ENCODE assay signal across 11 cellular contexts in the genomic region with DNA sequence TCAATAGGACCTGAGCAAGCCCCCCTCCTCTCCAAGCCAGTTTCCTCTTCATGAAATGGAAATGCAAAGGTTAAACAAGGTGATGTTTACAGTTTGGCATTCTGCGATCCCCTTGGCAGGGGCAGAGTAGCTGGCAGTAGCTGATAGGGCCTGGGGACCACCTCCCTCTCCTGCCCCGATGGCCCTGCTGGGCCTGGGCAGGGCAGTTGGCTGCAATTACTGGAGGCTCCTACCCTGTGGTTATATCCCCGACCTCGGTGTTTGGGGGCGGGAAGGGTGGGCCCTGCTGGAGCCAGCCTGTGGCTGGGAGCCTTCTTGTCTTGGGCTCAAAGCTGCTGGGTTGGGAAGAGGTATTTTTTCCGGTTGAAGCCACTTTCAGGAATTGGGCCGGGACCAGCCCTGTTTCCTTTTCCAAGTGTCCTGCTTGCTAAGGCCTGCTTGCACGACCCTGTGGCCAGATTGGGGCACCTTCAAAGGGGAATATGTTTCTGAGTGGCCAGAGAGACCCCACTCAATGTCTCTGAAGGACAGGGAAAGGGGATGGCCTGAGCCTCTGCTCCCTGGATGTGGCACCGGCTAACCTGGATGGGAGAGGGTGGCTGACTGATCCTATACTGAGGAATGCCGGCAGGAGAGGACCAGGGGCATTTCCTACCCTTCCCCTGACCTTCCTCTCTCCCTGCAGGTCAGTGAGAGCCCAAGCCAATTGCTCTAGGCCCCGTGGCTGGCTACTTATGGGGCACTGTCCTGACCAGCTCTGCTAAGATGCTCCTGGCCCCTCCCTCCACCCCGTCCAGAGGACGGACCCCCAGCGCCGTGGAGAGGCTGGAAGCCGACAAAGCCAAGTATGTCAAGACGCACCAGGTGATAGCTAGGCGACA. TPM values are rescaled to one million over a fixed set of nuclear protein-coding genes. Genes with fewer than 3 reads are reported as not detected.
DNase-seq lines count a peak whose midpoint lies in the region; ATAC-seq, FAIRE-seq and TF ChIP-seq lines count a peak whose summit lies in the region.
"Had no signal": no experiment of that assay in that cellular context is flagged by ENCODE, and none has a peak within 500 bp of the region (broad histone marks: within the 10 kb centered on the region; RNA-seq: fewer than 3 reads in every experiment).

No MANE protein-coding gene starts in this region.

- H3K27me3 Mint-ChIP-seq in activated CD8-positive, alpha-beta T cell treated with anti-CD3 and anti-CD28 coated beads, Interleukin-2, amount 10 ng/mL, durations not matched to agents 7 days and 5 days (ENCODE audit: low read depth): peaks cover 33% of the 10 kb centered on the region

- TF ChIP-seq CTCF in brain microvascular endothelial cell (IDR thresholded peaks at IDR 0.05; ENCODE audit: low read depth, low read length, missing control alignments): no peak
- TF ChIP-seq CTCF in keratinocyte (optimal IDR thresholded peaks at IDR 0.05 in 1 of 3, IDR thresholded peaks at IDR 0.05 in 1 of 3, conservative IDR thresholded peaks at IDR 0.05 in 1 of 3; ENCODE audit: extremely low read depth in 1 of 3, insufficient read depth in 2 of 3, low read length in 3 of 3): no peak

- H3K9me3 ChIP-seq in keratinocyte (ENCODE audit: control insufficient read depth, low read depth, low read length) (no peaks in the 10 kb centered on the region), skeletal muscle tissue (ENCODE audit: control insufficient read depth in 3 of 3, low read length in 3 of 3) (no peaks in the 10 kb centered on the region)

- no peak overlapping the region for H3K27ac Mint-ChIP-seq in activated CD8-positive, alpha-beta T cell treated with anti-CD3 and anti-CD28 coated beads, Interleukin-2, amount 10 ng/mL, durations not matched to agents 7 days and 5 days
- H3K27ac Mint-ChIP-seq: activated naive CD4-positive, alpha-beta T cell treated with anti-CD3 and anti-CD28 coated beads, Interleukin-2, amount 10 ng/mL, durations not matched to agents 7 days and 5 days; T-helper 2 cell treated with Interferon-gamma antibody and Interleukin-4, amounts not matched to agents 5 μg/mL and 100 μg/mL, for 36 hours had no signal

- no peaks in the 10 kb centered on the region for H3K79me2 ChIP-seq in keratinocyte (ENCODE audit: control insufficient read depth, insufficient read depth, low read length)

- H3K27me3 ChIP-seq in H7 (ENCODE audit: control insufficient read depth, insufficient read depth, low read length) (peaks cover 64% of the 10 kb centered on the region), brain microvascular endothelial cell (replicated peaks) (peaks cover 2% of the 10 kb centered on the region), keratinocyte (ENCODE audit: control insufficient read depth, extremely low read depth, insufficient read depth, low read length) (peaks cover 13% of the 10 kb centered on the region), skeletal muscle tissue (ENCODE audit: control insufficient read depth in 3 of 3, insufficient read depth in 3 of 3, low read length in 3 of 3) (peaks cover under 1 to 9% (median 5%) of the 10 kb centered on the region in 3 donors)

- H3K4me1 Mint-ChIP-seq in activated CD8-positive, alpha-beta T cell treated with anti-CD3 and anti-CD28 coated beads, Interleukin-2, amount 10 ng/mL, durations not matched to agents 7 days and 5 days (ENCODE audit: low read depth): peaks cover 19% of the 10 kb centered on the region

- no peak overlapping the region for H3K27ac ChIP-seq in brain microvascular endothelial cell
- no peak overlapping the region for H3K27ac ChIP-seq in keratinocyte (ENCODE audit: control insufficient read depth, insufficient read depth, low read length)
- peak overlapping the region; percentile 60 for H3K27ac ChIP-seq in skeletal muscle tissue (ENCODE audit: low read depth, low read length)

- FAIRE-seq in keratinocyte (lab: Jason Lieb, UNC): no peak

- H3K9ac ChIP-seq in keratinocyte (ENCODE audit: control insufficient read depth, extremely low read depth, insufficient read depth, low read length) (no peak overlapping the region), skeletal muscle tissue (ENCODE audit: low read depth in 1 of 3, low read length in 3 of 3) (peak overlapping the region; percentile 57 to 83 (median 75))

- H3K4me3 Mint-ChIP-seq in activated CD8-positive, alpha-beta T cell treated with anti-CD3 and anti-CD28 coated beads, Interleukin-2, amount 10 ng/mL, durations not matched to agents 7 days and 5 days: no peak overlapping the region
- H3K4me3 Mint-ChIP-seq: activated naive CD4-positive, alpha-beta T cell treated with anti-CD3 and anti-CD28 coated beads, Interleukin-2, amount 10 ng/mL, durations not matched to agents 7 days and 5 days; T-helper 2 cell treated with Interferon-gamma antibody and Interleukin-4, amounts not matched to agents 5 μg/mL and 100 μg/mL, for 36 hours had no signal

- H3K4me1 ChIP-seq in keratinocyte (ENCODE audit: control insufficient read depth, extremely low read depth, insufficient read depth, low read length) (peaks cover 20% of the 10 kb centered on the region), skeletal muscle tissue (ENCODE audit: control insufficient read depth in 3 of 3, insufficient read depth in 3 of 3, low read length in 3 of 3) (peaks cover 19 to 52% (median 38%) of the 10 kb centered on the region in 3 donors)

- H3K9me1 ChIP-seq in keratinocyte (ENCODE audit: control insufficient read depth, extremely low read depth, insufficient read depth, low read length): no peaks in the 10 kb centered on the region

- no peak overlapping the region for H3K4me2 ChIP-seq in keratinocyte (ENCODE audit: control insufficient read depth, extremely low read depth, insufficient read depth, low read depth, low read length)

- H3K36me3 ChIP-seq in H7 (replicated peaks; ENCODE audit: control insufficient read depth, insufficient read depth, low read length) (no peaks in the 10 kb centered on the region), brain microvascular endothelial cell (replicated peaks) (no peaks in the 10 kb centered on the region), keratinocyte (ENCODE audit: control insufficient read depth in 2 of 2, extremely low read depth in 1 of 2, insufficient read depth in 2 of 2, low read length in 2 of 2) (no peaks in the 10 kb centered on the region), skeletal muscle tissue (ENCODE audit: control insufficient read depth in 3 of 3, insufficient read depth in 3 of 3, low read length in 3 of 3) (no peaks in the 10 kb centered on the region)

- peak overlapping the region; percentile 48 for H3K4me3 ChIP-seq in H7 (ENCODE audit: insufficient read depth, low read depth, low read length)
- peak overlapping the region; percentile 46 for H3K4me3 ChIP-seq in brain microvascular endothelial cell (ENCODE audit: low read depth, low read length)
- H3K4me3 ChIP-seq in keratinocyte (ENCODE audit: control insufficient read depth in 2 of 3, extremely low read depth in 1 of 3, insufficient read depth in 2 of 3, low read depth in 1 of 3, low read length in 3 of 3): no peak overlapping the region
- peak overlapping the region; percentile 56 to 81 (median 77) for H3K4me3 ChIP-seq in skeletal muscle tissue (ENCODE audit: low read length in 3 of 3)

- DNase-seq in H7 (peak; percentile 76), brain microvascular endothelial cell (no peak), keratinocyte (ENCODE audit: low read depth, low spot score) (no peak), SW 1271 (lab: John Stamatoyannopoulos, UW) (no peak), hippocampal formation (lab: John Stamatoyannopoulos, UW) (no peak), NOMO-1 treated with DMSO at 0.1 percent for 48 hours (lab: John Stamatoyannopoulos, UW; ENCODE audit: unreplicated experiment) (no peak)
- DNase-seq in activated CD8-positive, alpha-beta T cell treated with anti-CD3 and anti-CD28 coated beads, Interleukin-2, amount 10 ng/mL, durations not matched to agents 7 days and 5 days: no peak

- no peaks in the 10 kb centered on the region for H3K9me3 Mint-ChIP-seq in activated CD8-positive, alpha-beta T cell treated with anti-CD3 and anti-CD28 coated beads, Interleukin-2, amount 10 ng/mL, durations not matched to agents 7 days and 5 days (ENCODE audit: insufficient read depth)
- H3K9me3 Mint-ChIP-seq: activated naive CD4-positive, alpha-beta T cell treated with anti-CD3 and anti-CD28 coated beads, Interleukin-2, amount 10 ng/mL, durations not matched to agents 7 days and 5 days; T-helper 2 cell treated with Interferon-gamma antibody and Interleukin-4, amounts not matched to agents 5 μg/mL and 100 μg/mL, for 36 hours had no signal

- no peaks in the 10 kb centered on the region for H3K36me3 Mint-ChIP-seq in activated CD8-positive, alpha-beta T cell treated with anti-CD3 and anti-CD28 coated beads, Interleukin-2, amount 10 ng/mL, durations not matched to agents 7 days and 5 days (ENCODE audit: low read depth)
- H3K36me3 Mint-ChIP-seq: activated naive CD4-positive, alpha-beta T cell treated with anti-CD3 and anti-CD28 coated beads, Interleukin-2, amount 10 ng/mL, durations not matched to agents 7 days and 5 days had no signal

- peak overlapping the region; percentile 56 for H2AFZ ChIP-seq in keratinocyte (ENCODE audit: control insufficient read depth, low read length)

- in situ Hi-C loops in brain microvascular endothelial cell (cut with HindIII; ENCODE audit: low pct_ligation_motif_present, low sequenced_read_pairs): no loop called here

- dilution Hi-C loops in keratinocyte (cut with MboI; ENCODE audit: extremely low pct_ligation_motif_present, low sequenced_read_pairs): no loop called here

- no peaks in the 10 kb centered on the region for H4K20me1 ChIP-seq in keratinocyte (ENCODE audit: control insufficient read depth, extremely low read depth, insufficient read depth, low read length)

- no peak for ATAC-seq in activated CD8-positive, alpha-beta T cell treated with anti-CD3 and anti-CD28 coated beads, Interleukin-2, amount 10 ng/mL, durations not matched to agents 7 days and 5 days

- CTCF ChIA-PET in activated CD8-positive, alpha-beta T cell treated with anti-CD3 and anti-CD28 coated beads, Interleukin-2, amount 10 ng/mL, durations not matched to agents 7 days and 5 days (lab: Charles Lee): interaction anchor here (0.9 to 1.8 kb wide), 4 partner anchors 9 to 37 kb away, joined by 3 to 5 read pairs (median 4); partner anchors contain the start of gene ZNF593

- POLR2A ChIA-PET in activated CD8-positive, alpha-beta T cell treated with anti-CD3 and anti-CD28 coated beads, Interleukin-2, amount 10 ng/mL, durations not matched to agents 7 days and 5 days (lab: Charles Lee): no interaction called here

RNA-seq across cellular contexts. Expression of gene FAM110D, which starts 1.9 kb away (rescaled TPM):
- 1.00 and 2.7 TPM in 2 replicates for total RNA-seq in H7 (2014; rRNA removed; shearing (Covaris generic))
- not detected in 3 replicates for polyA plus RNA-seq in keratinocyte
- polyA plus RNA-seq in keratinocyte (2011; ENCODE audit: low read depth): not detected
- not detected in 2 replicates for polyA plus RNA-seq in keratinocyte (2011; cell fraction: cytosol; rRNA removed)
- polyA plus RNA-seq in keratinocyte (2011; cell fraction: nucleus; rRNA removed): not detected in 2 replicates
- polyA plus RNA-seq in keratinocyte (2012; ENCODE audit: low replicate concordance): not detected in 2 replicates
- not detected in 3 replicates for polyA minus RNA-seq in keratinocyte
- polyA minus RNA-seq in keratinocyte (2011; cell fraction: cytosol; rRNA and poly(A)+ RNA removed): not detected
- not detected in 2 replicates for polyA minus RNA-seq in keratinocyte (2011; cell fraction: nucleus; rRNA and poly(A)+ RNA removed)
- total RNA-seq in skeletal muscle tissue: 1.0 TPM
- total RNA-seq in activated CD8-positive, alpha-beta T cell treated with anti-CD3 and anti-CD28 coated beads, Interleukin-2, amount 10 ng/mL, durations not matched to agents 7 days and 5 days: not detected

RNA-seq across cellular contexts. Expression of gene C1orf232, which starts 8.0 kb away (rescaled TPM):
- total RNA-seq in H7 (2014; rRNA removed; shearing (Covaris generic)): not detected in 2 replicates
- polyA plus RNA-seq in keratinocyte: not detected in 3 replicates
- not detected for polyA plus RNA-seq in keratinocyte (2011; ENCODE audit: low read depth)
- not detected in 2 replicates for polyA plus RNA-seq in keratinocyte (2011; cell fraction: cytosol; rRNA removed)
- not detected in 2 replicates for polyA plus RNA-seq in keratinocyte (2011; cell fraction: nucleus; rRNA removed)
- polyA plus RNA-seq in keratinocyte (2012; ENCODE audit: low replicate concordance): not detected in 2 replicates
- polyA minus RNA-seq in keratinocyte: not detected in 3 replicates
- polyA minus RNA-seq in keratinocyte (2011; cell fraction: cytosol; rRNA and poly(A)+ RNA removed): not detected
- polyA minus RNA-seq in keratinocyte (2011; cell fraction: nucleus; rRNA and poly(A)+ RNA removed): not detected in 2 replicates
- not detected for total RNA-seq in skeletal muscle tissue
- total RNA-seq in activated CD8-positive, alpha-beta T cell treated with anti-CD3 and anti-CD28 coated beads, Interleukin-2, amount 10 ng/mL, durations not matched to agents 7 days and 5 days: not detected
- total RNA-seq: G401 had no signal

RNA-seq across cellular contexts. Expression of gene ZNF593, which starts 8.9 kb away (rescaled TPM):
- 32.8 and 59.0 TPM in 2 replicates for total RNA-seq in H7 (2014; rRNA removed; shearing (Covaris generic))
- 26.0 to 45.2 TPM (median 28.1 TPM) in 3 replicates for polyA plus RNA-seq in keratinocyte
- polyA plus RNA-seq in keratinocyte (2011; ENCODE audit: low read depth): 18.9 TPM
- polyA plus RNA-seq in keratinocyte (2011; cell fraction: cytosol; rRNA removed): 19.4 and 62.7 TPM in 2 replicates
- 15.8 and 20.9 TPM in 2 replicates for polyA plus RNA-seq in keratinocyte (2011; cell fraction: nucleus; rRNA removed)
- 34.1 and 57.9 TPM in 2 replicates for polyA plus RNA-seq in keratinocyte (2012; ENCODE audit: low replicate concordance)
- 4.8 to 9.7 TPM (median 6.7 TPM) in 3 replicates for polyA minus RNA-seq in keratinocyte
- polyA minus RNA-seq in keratinocyte (2011; cell fraction: cytosol; rRNA and poly(A)+ RNA removed): 38.4 TPM
- polyA minus RNA-seq in keratinocyte (2011; cell fraction: nucleus; rRNA and poly(A)+ RNA removed): 7.1 and 7.9 TPM in 2 replicates
- total RNA-seq in skeletal muscle tissue: 21.9 TPM
- total RNA-seq in activated CD8-positive, alpha-beta T cell treated with anti-CD3 and anti-CD28 coated beads, Interleukin-2, amount 10 ng/mL, durations not matched to agents 7 days and 5 days: 10 to 100 TPM; 28.4 to 31.1 TPM

RNA-seq across cellular contexts. Expression of gene ZNF593OS, which starts 10.9 kb away (rescaled TPM):
- 0.22 TPM in 1 of 2 replicates, not detected in the other for total RNA-seq in H7 (2014; rRNA removed; shearing (Covaris generic))
- polyA plus RNA-seq in keratinocyte: 0.15 TPM in 1 of 3 replicates, not detected in the others
- polyA plus RNA-seq in keratinocyte (2011; ENCODE audit: low read depth): not detected
- not detected in 2 replicates for polyA plus RNA-seq in keratinocyte (2011; cell fraction: cytosol; rRNA removed)
- polyA plus RNA-seq in keratinocyte (2011; cell fraction: nucleus; rRNA removed): not detected in 2 replicates
- 0.42 and 0.52 TPM in 2 replicates for polyA plus RNA-seq in keratinocyte (2012; ENCODE audit: low replicate concordance)
- polyA minus RNA-seq in keratinocyte: not detected in 3 replicates
- polyA minus RNA-seq in keratinocyte (2011; cell fraction: cytosol; rRNA and poly(A)+ RNA removed): not detected
- polyA minus RNA-seq in keratinocyte (2011; cell fraction: nucleus; rRNA and poly(A)+ RNA removed): not detected in 2 replicates
- total RNA-seq in skeletal muscle tissue: not detected
- not detected for total RNA-seq in activated CD8-positive, alpha-beta T cell treated with anti-CD3 and anti-CD28 coated beads, Interleukin-2, amount 10 ng/mL, durations not matched to agents 7 days and 5 days
- total RNA-seq: G401 had no signal

RNA-seq across cellular contexts. Expression of gene CNKSR1, which starts 16.5 kb away (rescaled TPM):
- 21.7 and 23.1 TPM in 2 replicates for total RNA-seq in H7 (2014; rRNA removed; shearing (Covaris generic))
- polyA plus RNA-seq in keratinocyte: 10.6 to 20.2 TPM (median 12.8 TPM) in 3 replicates
- 10.3 TPM for polyA plus RNA-seq in keratinocyte (2011; ENCODE audit: low read depth)
- polyA plus RNA-seq in keratinocyte (2011; cell fraction: cytosol; rRNA removed): 9.7 and 12.0 TPM in 2 replicates
- 77.0 and 91.7 TPM in 2 replicates for polyA plus RNA-seq in keratinocyte (2011; cell fraction: nucleus; rRNA removed)
- 20.3 and 20.9 TPM in 2 replicates for polyA plus RNA-seq in keratinocyte (2012; ENCODE audit: low replicate concordance)
- polyA minus RNA-seq in keratinocyte: 24.3 to 57.7 TPM (median 27.2 TPM) in 3 replicates
- polyA minus RNA-seq in keratinocyte (2011; cell fraction: cytosol; rRNA and poly(A)+ RNA removed): 20.3 TPM
- polyA minus RNA-seq in keratinocyte (2011; cell fraction: nucleus; rRNA and poly(A)+ RNA removed): 31.7 and 44.1 TPM in 2 replicates
- total RNA-seq in skeletal muscle tissue: not detected
- total RNA-seq in activated CD8-positive, alpha-beta T cell treated with anti-CD3 and anti-CD28 coated beads, Interleukin-2, amount 10 ng/mL, durations not matched to agents 7 days and 5 days: 1 to 10 TPM; 1.4 to 2.2 TPM
- total RNA-seq: G401 had no signal

Comparison
In these comparisons a context has a peak if more than half of its experiments do, and no peak if none do; other contexts are left out.
1. H3K4me3 ChIP-seq: peak in H7 (single experiment), brain microvascular endothelial cell (single experiment) and skeletal muscle tissue (3 of 3); none in keratinocyte (0 of 3).